In the genomic region with DNA sequence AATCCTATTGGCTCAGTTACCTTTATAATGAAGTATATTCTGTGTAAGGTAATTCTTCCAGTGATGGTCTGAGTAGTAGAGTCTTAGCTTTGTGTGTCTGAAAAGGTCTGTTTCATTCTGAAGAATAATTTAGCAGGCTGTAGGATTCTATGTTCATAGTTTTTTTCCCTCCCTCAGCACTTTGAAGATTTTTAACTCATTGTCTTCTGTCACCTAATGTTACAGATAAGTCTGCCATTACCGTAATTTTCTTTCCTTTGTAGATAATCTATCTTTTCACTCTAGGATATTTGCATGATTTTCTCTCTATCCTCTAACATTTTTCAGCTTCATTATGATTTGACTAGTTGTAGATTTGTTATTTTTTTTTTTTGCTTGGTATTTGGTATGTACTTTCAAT, we compare ENCODE assay signal across 14 cellular contexts. TPM values are rescaled to one million over a fixed set of nuclear protein-coding genes. Genes with fewer than 3 reads are reported as not detected.
DNase-seq lines count a peak whose midpoint lies in the region; ATAC-seq and TF ChIP-seq lines count a peak whose summit lies in the region.
"Had no signal": no experiment of that assay in that cellular context is flagged by ENCODE, and none has a peak within 500 bp of the region (broad histone marks: within the 10 kb centered on the region; RNA-seq: fewer than 3 reads in every experiment).

No MANE protein-coding gene starts in this region.

- H3K4me3 Mint-ChIP-seq in Calu3 (ENCODE audit: low read depth, unreplicated experiment) (no peak overlapping the region), chondrocyte (ENCODE audit: unreplicated experiment) (no peak overlapping the region)
- H3K4me3 Mint-ChIP-seq: CD4-positive, alpha-beta memory T cell had no signal

- H3K36me3 ChIP-seq in PC-9 (ENCODE audit: low read depth) (peaks cover 59% of the 10 kb centered on the region), right atrium auricular region (peaks cover 8% of the 10 kb centered on the region)

- H3K79me2 ChIP-seq in PC-9 (ENCODE audit: low read depth): peaks cover 16% of the 10 kb centered on the region; the same call in 1 of the 2 replicates

- H3F3A ChIP-seq in PC-9 (ENCODE audit: insufficient read depth, low read depth): peaks cover 48% of the 10 kb centered on the region

- POLR2A ChIA-PET in PC-9 (lab: Charles Lee; ENCODE audit: unreplicated experiment): no interaction called here

- ATAC-seq in GM18870 (IDR thresholded peaks at IDR 0.05; ENCODE audit: unreplicated experiment): no peak

- peak overlapping the region; percentile 94 for H3K27ac Mint-ChIP-seq in Calu3 (ENCODE audit: unreplicated experiment)
- H3K27ac Mint-ChIP-seq in chondrocyte (ENCODE audit: unreplicated experiment): no peak overlapping the region
- H3K27ac Mint-ChIP-seq: CD4-positive, alpha-beta memory T cell had no signal

- no TSS peak for BruUV-seq in Calu3 (replicated peaks; lab: Mats Ljungman, UMichigan)
- no TSS peak for BruUV-seq in PC-9 (replicated peaks; lab: Mats Ljungman, UMichigan)

- no peak for DNase-seq in Calu3
- no peak for DNase-seq in PC-9
- DNase-seq in epithelial cell of prostate (ENCODE audit: low read depth, low spot score): no peak
- no peak for DNase-seq in chondrocyte (ENCODE audit: low spot score)
- DNase-seq in right atrium auricular region (ENCODE audit: low spot score): no peak
- DNase-seq: C1 segment of cervical spinal cord; CD4-positive, alpha-beta memory T cell; COR-L47; DMS153; DND-41; GM23248; H7; HCEC 1CT had no signal

- H3K4me1 Mint-ChIP-seq in Calu3 (ENCODE audit: low read depth, unreplicated experiment) (peaks cover 53% of the 10 kb centered on the region), chondrocyte (ENCODE audit: low read depth) (peaks cover 8% of the 10 kb centered on the region)

- no peaks in the 10 kb centered on the region for H3K9me2 ChIP-seq in PC-9 (ENCODE audit: insufficient read depth)

- H3K4me3 ChIP-seq in PC-9 (no peak overlapping the region), right atrium auricular region (no peak overlapping the region)
- H3K4me3 ChIP-seq: GM23248 had no signal

- H3K9me3 ChIP-seq in PC-9 (ENCODE audit: insufficient read depth, low read depth) (peaks cover 4% of the 10 kb centered on the region; the same call in 1 of the 2 replicates), right atrium auricular region (no peaks in the 10 kb centered on the region)

- H3K27me3 Mint-ChIP-seq in Calu3 (ENCODE audit: unreplicated experiment) (no peaks in the 10 kb centered on the region), chondrocyte (ENCODE audit: low read depth) (no peaks in the 10 kb centered on the region)
- H3K27me3 Mint-ChIP-seq: CD4-positive, alpha-beta memory T cell had no signal

- CTCF ChIA-PET in Calu3 (lab: Charles Lee) (no interaction called here), PC-9 (lab: Charles Lee) (interaction anchor here (0.6 kb wide), 1 partner anchor 1248 kb away, joined by 6 read pairs; no protein-coding TSS in a partner anchor)

- H4K20me1 ChIP-seq in PC-9 (ENCODE audit: insufficient read depth): no peaks in the 10 kb centered on the region

- H3K27ac ChIP-seq in PC-9 (peak overlapping the region; percentile 99), epithelial cell of prostate (peak overlapping the region; percentile 97), right atrium auricular region (no peak overlapping the region)
- H3K27ac ChIP-seq: GM23248 had no signal

- peaks cover 45% of the 10 kb centered on the region for H3K4me1 ChIP-seq in PC-9 (replicated peaks; ENCODE audit: insufficient read depth)
- no peaks in the 10 kb centered on the region for H3K4me1 ChIP-seq in right atrium auricular region

- 0 out of 2 replicates have a peak overlapping the region, but pooled peaks have one; percentile 8 for H3K4me2 ChIP-seq in PC-9

- no peak overlapping the region for H2AFZ ChIP-seq in PC-9
- H2AFZ ChIP-seq: GM23248 had no signal

- H3K36me3 Mint-ChIP-seq in Calu3 (ENCODE audit: insufficient read depth, unreplicated experiment): peaks cover 66% of the 10 kb centered on the region
- peaks cover 32% of the 10 kb centered on the region for H3K36me3 Mint-ChIP-seq in chondrocyte (ENCODE audit: low read depth)

- H3K9me3 Mint-ChIP-seq in Calu3 (ENCODE audit: low read depth, unreplicated experiment) (no peaks in the 10 kb centered on the region), chondrocyte (ENCODE audit: low read depth) (no peaks in the 10 kb centered on the region)
- H3K9me3 Mint-ChIP-seq: CD4-positive, alpha-beta memory T cell had no signal

- H3K27me3 ChIP-seq in PC-9 (ENCODE audit: insufficient read depth, low read depth): no peaks in the 10 kb centered on the region
- H3K27me3 ChIP-seq in right atrium auricular region: no peaks in the 10 kb centered on the region

- intact Hi-C loops in Calu3 (cut with micrococcal nuclease; ENCODE audit: unreplicated experiment): no loop called here
- intact Hi-C loops in PC-9 (cut with micrococcal nuclease; ENCODE audit: unreplicated experiment): no loop called here

- TF ChIP-seq CTCF in Calu3 (IDR thresholded peaks at IDR 0.05; ENCODE audit: unreplicated experiment) (no peak), PC-9 (conservative IDR thresholded peaks at IDR 0.05) (no peak), chondrocyte (IDR thresholded peaks at IDR 0.05) (no peak), right atrium auricular region (IDR thresholded peaks at IDR 0.05) (no peak)

RNA-seq across cellular contexts. Expression of a gene that starts 22.7 kb away (rescaled TPM):
- total RNA-seq in Calu3 (2022): 64.4 and 67.1 TPM in 2 replicates
- 33.6 and 54.8 TPM in 2 replicates for total RNA-seq in PC-9 (2021)
- 24.7 to 27.7 TPM (median 25.0 TPM) in 3 replicates for total RNA-seq in chondrocyte
- total RNA-seq in right atrium auricular region: 10 to 100 TPM in 1 of 2 donors, 1 to 10 TPM in 1; 8.0 to 10.5 TPM

Comparison
In these comparisons a context has a peak if more than half of its experiments do, and no peak if none do; other contexts are left out.
1. H3K27ac ChIP-seq: peak in PC-9 (single experiment) and epithelial cell of prostate (single experiment); none in right atrium auricular region (0 of 2).